Comparison of ENCODE assay signal across 7 cellular contexts in the genomic region with DNA sequence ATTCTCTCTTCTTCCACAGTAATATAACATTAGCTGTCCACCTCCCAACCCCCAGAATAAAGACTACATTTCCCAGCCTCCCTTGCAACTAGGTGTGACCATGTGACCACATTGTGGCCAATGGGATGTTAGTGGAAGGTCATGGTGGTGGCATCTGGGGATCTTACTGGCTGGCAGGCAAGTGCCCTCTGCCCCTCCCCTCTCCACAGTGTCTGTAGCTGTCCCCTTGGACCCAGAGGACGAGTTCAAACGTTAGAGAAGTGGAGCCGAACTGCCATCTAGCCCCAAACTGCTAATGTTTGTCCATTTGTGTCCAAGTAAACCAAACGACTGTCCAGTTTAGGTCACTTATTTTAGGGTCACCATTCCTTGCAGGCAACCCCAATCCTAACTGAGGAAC. TPM values are rescaled to one million over a fixed set of nuclear protein-coding genes. Genes with fewer than 3 reads are reported as not detected.
DNase-seq lines count a peak whose midpoint lies in the region; ATAC-seq lines count a peak whose summit lies in the region.

No MANE protein-coding gene starts in this region.

- H3K4me1 Mint-ChIP-seq in naive B cell, result no peaks in the 10 kb centered on the region
- H3K4me1 Mint-ChIP-seq in immature natural killer cell, result no peaks in the 10 kb centered on the region

- H3K36me3 Mint-ChIP-seq in naive B cell, result no peaks in the 10 kb centered on the region
- no peaks in the 10 kb centered on the region for H3K36me3 Mint-ChIP-seq in immature natural killer cell

- H3K9me3 Mint-ChIP-seq in naive B cell, result peaks cover 0 to 3% (median 0%) of the 10 kb centered on the region in 7 donors
- no peaks in the 10 kb centered on the region for H3K9me3 Mint-ChIP-seq in immature natural killer cell

- ATAC-seq in HG03175 (IDR thresholded peaks at IDR 0.05; ENCODE audit: unreplicated experiment), result peak; percentile 49
- ATAC-seq in esophagus mucosa, result peak; percentile 62
- peak; percentile 45 to 56 for ATAC-seq in naive B cell (ENCODE audit: low read depth in 2 of 2)
- no peak for ATAC-seq in HG03457 (IDR thresholded peaks at IDR 0.05; ENCODE audit: unreplicated experiment)

- H3K27ac Mint-ChIP-seq in naive B cell (no peak overlapping the region), immature natural killer cell (no peak overlapping the region)

- H3K4me3 Mint-ChIP-seq in naive B cell, result no peak overlapping the region
- no peak overlapping the region for H3K4me3 Mint-ChIP-seq in immature natural killer cell

- peak; percentile 52 for DNase-seq in EL
- peak; percentile 38 for DNase-seq in SKM-1 (lab: John Stamatoyannopoulos, UW; ENCODE audit: unreplicated experiment)
- DNase-seq in naive B cell, result peak; percentile 4
- no peak for DNase-seq in immature natural killer cell

- H3K27me3 Mint-ChIP-seq in naive B cell (peaks cover 15 to 27% (median 21%) of the 10 kb centered on the region in 3 donors), immature natural killer cell (ENCODE audit: low read depth in 3 of 3) (peaks cover 3 to 13% (median 6%) of the 10 kb centered on the region in 3 donors)

RNA-seq across cellular contexts. Expression of gene KCNG4, which starts 26.6 kb away (rescaled TPM):
- not detected for total RNA-seq in esophagus mucosa
- not detected for polyA plus RNA-seq in naive B cell (ENCODE audit: low read depth in 6 of 6)
- polyA plus RNA-seq in immature natural killer cell, result not detected

RNA-seq across cellular contexts. Expression of gene WFDC1, which starts 28.2 kb away (rescaled TPM):
- total RNA-seq in esophagus mucosa, result 1.1 TPM
- polyA plus RNA-seq in naive B cell (ENCODE audit: low read depth in 6 of 6) (not detected), immature natural killer cell (not detected)

Comparison
In these comparisons a context has a peak if more than half of its experiments do, and no peak if none do; other contexts are left out.
1. DNase-seq: peak in EL (single experiment), SKM-1 (single experiment) and naive B cell (single experiment); none in immature natural killer cell (0 of 3).